Comparison of ENCODE assay signal across 24 cellular contexts in the genomic region with DNA sequence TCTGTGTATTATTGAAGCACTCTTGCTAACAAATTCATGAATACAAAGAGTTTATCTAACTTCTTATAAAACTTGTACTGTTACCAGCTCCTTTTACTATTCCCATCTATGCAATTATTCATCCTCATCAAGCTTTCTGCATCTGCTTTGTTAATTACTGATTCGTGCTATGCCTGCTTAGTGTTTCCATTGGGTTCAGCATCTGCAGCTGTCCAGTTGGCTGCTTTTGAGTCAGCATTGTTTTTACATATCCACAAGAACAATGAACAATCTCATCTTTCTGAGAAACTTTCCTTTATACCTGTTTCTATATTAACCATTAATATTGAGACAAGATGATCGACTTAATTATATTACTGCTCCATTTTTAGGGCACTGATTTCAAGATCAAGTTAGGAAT.
"Had no signal": no experiment of that assay in that cellular context is flagged by ENCODE, and none has a peak within 500 bp of the region (broad histone marks: within the 10 kb centered on the region; RNA-seq: fewer than 3 reads in every experiment).

No MANE protein-coding gene starts in this region.

- DNase-seq: activated CD4-positive, alpha-beta T cell treated with anti-CD3 and anti-CD28 coated beads, Interleukin-2, amount 10 ng/mL, durations not matched to agents 24 days and 14 days; activated CD4-positive, alpha-beta T cell treated with anti-CD3 and anti-CD28 coated beads, Interleukin-2, amount 50 U/mL, for 48 hours; activated CD4-positive, CD25-positive, alpha-beta regulatory T cell treated with anti-CD3 and anti-CD28 coated beads, Interleukin-2, amount 50 U/mL, for 72 hours; activated CD8-positive, alpha-beta memory T cell treated with anti-CD3 and anti-CD28 coated beads, Interleukin-2, amount 10 ng/mL, durations not matched to agents 7 days and 5 days; activated effector memory CD4-positive, alpha-beta T cell treated with Interleukin-2 at 50 U/mL for 16 hours; activated naive CD4-positive, alpha-beta T cell; activated T-cell treated with anti-CD3 and anti-CD28 coated beads, Interleukin-2, amount 50 U/mL, for 24 hours; body of pancreas; MM.1S; NCI-H1105; NCI-H1436; NCI-H1694 treated with DMSO at 0.1 percent for 48 hours; NCI-H2081; NCI-H446; NCI-H748 treated with DMSO at 0.1 percent for 48 hours; PC-3; SIG-M5; T-helper 17 cell; T-helper 9 cell had no signal

- H3K4me3 Mint-ChIP-seq: activated CD4-positive, alpha-beta T cell treated with anti-CD3 and anti-CD28 coated beads, Interleukin-2, amount 10 ng/mL, durations not matched to agents 24 days and 14 days; activated CD8-positive, alpha-beta memory T cell treated with anti-CD3 and anti-CD28 coated beads, Interleukin-2, amount 10 ng/mL, durations not matched to agents 7 days and 5 days; activated naive CD4-positive, alpha-beta T cell treated with anti-CD3 and anti-CD28 coated beads, Interleukin-2, amount 50 U/mL, for 24 hours; activated T-cell treated with anti-CD3 and anti-CD28 coated beads, Interleukin-2, amount 50 U/mL, for 24 hours; activated T-helper 1 cell treated with anti-CD3 and anti-CD28 coated beads, Interleukin-12 subunit alpha, Interleukin-12 subunit beta, Interleukin-2, Interleukin-4 antibody, amounts not matched to agents 30 ng/mL and 10 ng/mL and 1 ng/mL, durations not matched to agents 14 hours and 24 hours and 36 hours; T-helper 17 cell; WTC11 had no signal

- H3K27ac ChIP-seq: ascending aorta, body of pancreas had no signal

- H3K9me3 Mint-ChIP-seq: activated CD4-positive, alpha-beta T cell treated with anti-CD3 and anti-CD28 coated beads, Interleukin-2, amount 10 ng/mL, durations not matched to agents 24 days and 14 days; activated naive CD4-positive, alpha-beta T cell treated with anti-CD3 and anti-CD28 coated beads, Interleukin-2, amount 50 U/mL, for 24 hours; activated T-cell treated with anti-CD3 and anti-CD28 coated beads, Interleukin-2, amount 50 U/mL, for 24 hours; activated T-helper 1 cell treated with anti-CD3 and anti-CD28 coated beads, Interleukin-12 subunit alpha, Interleukin-12 subunit beta, Interleukin-2, Interleukin-4 antibody, amounts not matched to agents 30 ng/mL and 10 ng/mL and 1 ng/mL, durations not matched to agents 14 hours and 24 hours and 36 hours; WTC11 had no signal

- ATAC-seq: activated CD8-positive, alpha-beta memory T cell treated with anti-CD3 and anti-CD28 coated beads, Interleukin-2, amount 10 ng/mL, durations not matched to agents 7 days and 5 days; body of pancreas; HepG2; PC-3; T-helper 17 cell; WTC11 had no signal

- H3K27me3 Mint-ChIP-seq: activated naive CD4-positive, alpha-beta T cell treated with anti-CD3 and anti-CD28 coated beads, Interleukin-2, amount 50 U/mL, for 24 hours had no signal

- H3K27ac Mint-ChIP-seq: activated CD4-positive, alpha-beta T cell treated with anti-CD3 and anti-CD28 coated beads, Interleukin-2, amount 10 ng/mL, durations not matched to agents 24 days and 14 days; activated CD8-positive, alpha-beta memory T cell treated with anti-CD3 and anti-CD28 coated beads, Interleukin-2, amount 10 ng/mL, durations not matched to agents 7 days and 5 days; activated naive CD4-positive, alpha-beta T cell treated with anti-CD3 and anti-CD28 coated beads, Interleukin-2, amount 50 U/mL, for 24 hours; activated T-cell treated with anti-CD3 and anti-CD28 coated beads, Interleukin-2, amount 50 U/mL, for 24 hours; activated T-helper 1 cell treated with anti-CD3 and anti-CD28 coated beads, Interleukin-12 subunit alpha, Interleukin-12 subunit beta, Interleukin-2, Interleukin-4 antibody, amounts not matched to agents 30 ng/mL and 10 ng/mL and 1 ng/mL, durations not matched to agents 14 hours and 24 hours and 36 hours; T-helper 17 cell; WTC11 had no signal

- H3K4me1 Mint-ChIP-seq: T-helper 17 cell, WTC11 had no signal
